8 cellular contexts compared by ENCODE assay signal in the genomic region with DNA sequence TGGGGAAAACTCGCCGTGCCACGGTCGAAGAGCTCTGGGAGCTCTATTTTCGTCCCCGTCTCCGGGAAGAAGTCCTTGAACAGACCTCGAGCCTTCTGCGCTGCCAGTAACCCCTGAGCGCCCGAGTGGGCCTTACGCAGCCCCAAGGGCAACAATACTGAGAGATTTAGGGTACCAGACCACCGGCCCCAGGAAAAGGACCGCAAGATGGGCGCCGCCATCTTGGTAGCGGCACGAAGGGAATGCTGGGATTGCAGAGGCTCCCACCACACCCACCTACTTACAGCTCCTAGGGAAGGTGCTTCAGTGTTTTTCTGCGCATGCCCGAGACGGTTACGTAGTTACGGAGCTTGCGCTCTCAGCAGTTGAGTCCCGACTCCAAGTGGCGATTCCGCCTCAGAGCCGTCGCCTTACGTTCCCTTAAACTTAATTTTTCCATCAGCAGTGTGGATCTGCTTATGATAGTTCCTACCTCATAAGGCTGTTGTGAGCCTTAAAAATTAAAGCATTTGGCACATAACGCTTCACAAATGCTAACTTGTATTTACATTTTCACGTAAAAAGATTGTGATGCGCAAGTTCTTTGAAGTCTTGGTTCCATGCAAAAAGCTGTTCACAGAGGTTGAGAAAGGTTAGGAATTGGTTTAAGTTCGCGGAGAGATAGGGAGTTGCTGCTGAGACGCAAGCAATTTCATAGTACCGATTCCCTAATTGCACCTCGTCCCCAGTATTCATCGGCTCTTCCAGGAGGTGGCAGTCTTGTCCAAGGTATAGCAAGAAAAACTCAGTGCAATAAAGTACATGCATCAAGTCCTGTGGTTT. TPM values are rescaled to one million over a fixed set of nuclear protein-coding genes. Genes with fewer than 3 reads are reported as not detected.
DNase-seq lines count a peak whose midpoint lies in the region; ATAC-seq and TF ChIP-seq lines count a peak whose summit lies in the region.

A gene (minus strand): TSS at position 244 of the 822 bp plus-strand sequence. CDS start 23 bp downstream, at position 221.

- peak; percentile 58 to 78 for TF ChIP-seq POLR2A in adrenal gland (IDR thresholded peaks at IDR 0.05)

- peaks cover 8 to 17% of the 10 kb centered on the region in 2 donors for H3K4me1 ChIP-seq in adrenal gland (replicated peaks in 1 of 2)
- no peaks in the 10 kb centered on the region for H3K4me1 ChIP-seq in urinary bladder (ENCODE audit: insufficient read depth)

- peaks cover 19% of the 10 kb centered on the region for H3K36me3 Mint-ChIP-seq in T-cell
- peaks cover 23% of the 10 kb centered on the region for H3K36me3 Mint-ChIP-seq in progenitor cell of endocrine pancreas (ENCODE audit: insufficient read depth)

- H3K4me1 Mint-ChIP-seq in T-cell (peaks cover 18 to 28% (median 21%) of the 10 kb centered on the region in 3 donors), progenitor cell of endocrine pancreas (ENCODE audit: low read depth) (peaks cover 23% of the 10 kb centered on the region)

- H3K4me3 ChIP-seq in adrenal gland (peak within 1 kb of the TSS; percentile 88 to 100 (median 92)), urinary bladder (ENCODE audit: low read depth, low read length) (peak within 1 kb of the TSS; percentile 57)

- 0 to 1% (median 0%) methylated on average over 18 to 39 of the region's 39 CpGs for WGBS in adrenal gland, 4 donors
- under 1% methylated on average over 39 of the region's 39 CpGs for WGBS in urinary bladder

- POLR2A ChIA-PET in T-cell (lab: Charles Lee) = interaction anchor here (0.5 to 1.6 kb wide), 7 partner anchors 13 to 1428 kb away, joined by 3 to 25 read pairs (median 4); a partner anchor contains a TSS

- no peaks in the 10 kb centered on the region for H3K9me3 Mint-ChIP-seq in T-cell
- no peaks in the 10 kb centered on the region for H3K9me3 Mint-ChIP-seq in progenitor cell of endocrine pancreas (ENCODE audit: low read depth)

- ATAC-seq in HG02798 (IDR thresholded peaks at IDR 0.05; ENCODE audit: poor library complexity, unreplicated experiment) = peak; percentile 93
- peak; percentile 91 to 92 (median 92) for ATAC-seq in T-cell (replicated peaks in 1 of 4)
- ATAC-seq in left cardiac atrium = peak; percentile 99 to 100

- no peaks in the 10 kb centered on the region for H3K27me3 ChIP-seq in adrenal gland

- CTCF ChIA-PET in T-cell (lab: Charles Lee) = interaction anchor here (0.5 to 3.9 kb wide), 35 partner anchors 9 to 1440 kb away, joined by 3 to 84 read pairs (median 4); a partner anchor contains a TSS

- H3K27ac ChIP-seq in adrenal gland = peak within 1 kb of the TSS; percentile 76 to 94 (median 88)
- H3K27ac ChIP-seq in urinary bladder (ENCODE audit: low read depth) = peak within 1 kb of the TSS; percentile 60

- DNase-seq in NCI-H1436 (lab: John Stamatoyannopoulos, UW) (peak; percentile 97), T-cell (peak; percentile 68 to 86 (median 79)), adrenal gland (peak; percentile 93 to 99 (median 98)), left cardiac atrium (peak; percentile 97), progenitor cell of endocrine pancreas (ENCODE audit: low spot score, unreplicated experiment) (peak; percentile 93)

- H3K9me3 ChIP-seq in adrenal gland (replicated peaks in 1 of 3) = no peaks in the 10 kb centered on the region

- intact Hi-C loops in adrenal gland (cut with DNase I) (loop anchor here in 1 of 2 donors (5.0 kb wide), 1 partner anchor 1266 kb away; a partner anchor contains a TSS), left cardiac atrium (cut with DNase I) (loop anchor here (2.0 to 5.0 kb wide), 2 partner anchors 161 to 1266 kb away; a partner anchor contains a TSS)

- TF ChIP-seq CTCF in GM12874 (IDR thresholded peaks at IDR 0.05; ENCODE audit: insufficient read depth, low read depth, low read length) (peak; percentile 70; the same call in 1 of the 2 replicates), adrenal gland (IDR thresholded peaks at IDR 0.05) (peak; percentile 63 to 96 (median 86)), progenitor cell of endocrine pancreas (IDR thresholded peaks at IDR 0.05; ENCODE audit: unreplicated experiment) (peak; percentile 98)

- no peaks in the 10 kb centered on the region for H3K27me3 Mint-ChIP-seq in T-cell
- H3K27me3 Mint-ChIP-seq in progenitor cell of endocrine pancreas = no peaks in the 10 kb centered on the region

- H3K4me3 Mint-ChIP-seq in T-cell (peak within 1 kb of the TSS; percentile 84 to 96 (median 86)), progenitor cell of endocrine pancreas (ENCODE audit: low read depth) (peak within 1 kb of the TSS; percentile 98)

- H3K27ac Mint-ChIP-seq in T-cell (peak within 1 kb of the TSS; percentile 84 to 93), progenitor cell of endocrine pancreas (peak within 1 kb of the TSS; percentile 98)

- H3K36me3 ChIP-seq in adrenal gland (replicated peaks in 1 of 2) (peaks cover 0 to 15% of the 10 kb centered on the region in 2 donors), urinary bladder (ENCODE audit: insufficient read depth) (no peaks in the 10 kb centered on the region)

RNA-seq across cellular contexts. Expression of the gene that starts here (rescaled TPM):
- 10 to 100 TPM; 14.8 to 20.4 (median 18.0) TPM for total RNA-seq in T-cell
- total RNA-seq in adrenal gland = 10 to 100 TPM; 14.7 to 53.4 (median 18.4) TPM
- 10 to 100 TPM in 2 of 3 donors, 1 to 10 TPM in 1; 6.9 to 27.8 (median 17.9) TPM for polyA plus RNA-seq in adrenal gland
- total RNA-seq in left cardiac atrium = 10 to 100 TPM; 10.2 to 10.3 TPM
- 40.5 and 48.3 TPM in 2 replicates for total RNA-seq in progenitor cell of endocrine pancreas
- 43.1 TPM for total RNA-seq in urinary bladder
- polyA plus RNA-seq in urinary bladder = 9.6 TPM

Comparison
In these comparisons a context has a peak if more than half of its experiments do, and no peak if none do; other contexts are left out.
1. Peak in every context shown above with its lines: DNase-seq, ATAC-seq, H3K4me3 ChIP-seq and H3K27ac ChIP-seq.